Comparison of ENCODE assay signal across 13 cellular contexts in genomic region chr15:86384191-86384590, GRCh38.
"Had no signal": no experiment of that assay in that cellular context is flagged by ENCODE, and none has a peak within 500 bp of the region (broad histone marks: within the 10 kb centered on the region; RNA-seq: fewer than 3 reads in every experiment).

No MANE protein-coding gene starts in this region.

- H3K4me1 Mint-ChIP-seq: activated naive CD8-positive, alpha-beta T cell treated with anti-CD3 and anti-CD28 coated beads for 36 hours had no signal

- DNase-seq: activated CD4-positive, alpha-beta memory T cell treated with anti-CD3 and anti-CD28 coated beads for 36 hours; activated CD4-positive, alpha-beta T cell treated with anti-CD3 and anti-CD28 coated beads for 4 hours; activated naive CD4-positive, alpha-beta T cell; activated naive CD8-positive, alpha-beta T cell treated with anti-CD3 and anti-CD28 coated beads for 36 hours; activated T-cell treated with anti-CD3 and anti-CD28 coated beads for 4 hours; amniotic stem cell; dermis blood vessel endothelial cell; effector memory CD4-positive, alpha-beta T cell; stimulated activated CD8-positive, alpha-beta memory T cell treated with anti-CD3 and anti-CD28 coated beads, Interleukin-4, amount 100 ng/mL, for 48 hours; stimulated activated naive CD4-positive, alpha-beta T cell; T-helper 2 cell; upper lobe of right lung had no signal

- H3K27ac Mint-ChIP-seq: activated CD4-positive, alpha-beta memory T cell treated with anti-CD3 and anti-CD28 coated beads for 36 hours; activated naive CD8-positive, alpha-beta T cell treated with anti-CD3 and anti-CD28 coated beads for 36 hours; natural killer cell treated with Interleukin-12 subunit alpha and Interleukin-12 subunit beta and Interleukin-15 and Interleukin-18, amount 100 ng/mL, for 72 hours had no signal

- H3K4me3 Mint-ChIP-seq: activated CD4-positive, alpha-beta memory T cell treated with anti-CD3 and anti-CD28 coated beads for 36 hours; activated naive CD8-positive, alpha-beta T cell treated with anti-CD3 and anti-CD28 coated beads for 36 hours; natural killer cell treated with Interleukin-12 subunit alpha and Interleukin-12 subunit beta and Interleukin-15 and Interleukin-18, amount 100 ng/mL, for 72 hours had no signal

- ATAC-seq: natural killer cell treated with Interleukin-12 subunit alpha and Interleukin-12 subunit beta and Interleukin-15 and Interleukin-18, amount 100 ng/mL, for 72 hours; upper lobe of right lung had no signal

- H3K9me3 Mint-ChIP-seq: activated CD4-positive, alpha-beta memory T cell treated with anti-CD3 and anti-CD28 coated beads for 36 hours; activated naive CD8-positive, alpha-beta T cell treated with anti-CD3 and anti-CD28 coated beads for 36 hours had no signal

- H3K36me3 Mint-ChIP-seq: activated CD4-positive, alpha-beta memory T cell treated with anti-CD3 and anti-CD28 coated beads for 36 hours; activated naive CD8-positive, alpha-beta T cell treated with anti-CD3 and anti-CD28 coated beads for 36 hours; natural killer cell treated with Interleukin-12 subunit alpha and Interleukin-12 subunit beta and Interleukin-15 and Interleukin-18, amount 100 ng/mL, for 72 hours had no signal
